Comparison of ENCODE assay signal across 15 cellular contexts in genomic region chr5:151218177-151218576, GRCh38. TPM values are rescaled to one million over a fixed set of nuclear protein-coding genes. Genes with fewer than 3 reads are reported as not detected.
DNase-seq lines count a peak whose midpoint lies in the region; ATAC-seq lines count a peak whose summit lies in the region.
"Had no signal": no experiment of that assay in that cellular context is flagged by ENCODE, and none has a peak within 500 bp of the region (broad histone marks: within the 10 kb centered on the region; RNA-seq: fewer than 3 reads in every experiment).

No MANE protein-coding gene starts in this region.

- H3K9ac ChIP-seq in Karpas-422 (ENCODE audit: low read length), result peak overlapping the region; percentile 98
- no peak overlapping the region for H3K9ac ChIP-seq in skeletal muscle tissue (ENCODE audit: low read depth in 1 of 3, low read length in 3 of 3)

- H3K9me2 ChIP-seq in Karpas-422 (replicated peaks; ENCODE audit: insufficient read depth, low read length), result no peaks in the 10 kb centered on the region

- peak overlapping the region; percentile 76 for H3K4me2 ChIP-seq in Karpas-422 (ENCODE audit: low read depth, low read length, poor library complexity, severe bottlenecking)
- H3K4me2 ChIP-seq: smooth muscle cell had no signal

- DNase-seq in activated CD8-positive, alpha-beta memory T cell treated with anti-CD3 and anti-CD28 coated beads, Interleukin-2, amount 10 ng/mL, durations not matched to agents 7 days and 5 days, result no peak
- no peak for DNase-seq in activated CD8-positive, alpha-beta memory T cell treated with anti-CD3 and anti-CD28 coated beads, Interleukin-2, amount 50 U/mL, for 48 hours
- DNase-seq in Karpas-422 (no peak), NCI-H1417 treated with DMSO at 0.1 percent for 48 hours (lab: John Stamatoyannopoulos, UW) (no peak), AG08395 (ENCODE audit: low spot score) (no peak)
- DNase-seq in effector memory CD8-positive, alpha-beta T cell, result no peak
- DNase-seq: ACHN, DMS153, occipital lobe, SHP77 treated with DMSO at 0.1 percent for 48 hours, testis had no signal

- peak overlapping the region; percentile 45 for H3K27ac Mint-ChIP-seq in activated CD8-positive, alpha-beta memory T cell treated with anti-CD3 and anti-CD28 coated beads, Interleukin-2, amount 10 ng/mL, durations not matched to agents 7 days and 5 days
- peak overlapping the region; percentile 92 to 93 for H3K27ac Mint-ChIP-seq in effector memory CD8-positive, alpha-beta T cell

- H3K27me3 Mint-ChIP-seq in activated CD8-positive, alpha-beta memory T cell treated with anti-CD3 and anti-CD28 coated beads, Interleukin-2, amount 10 ng/mL, durations not matched to agents 7 days and 5 days, result no peaks in the 10 kb centered on the region
- H3K27me3 Mint-ChIP-seq in effector memory CD8-positive, alpha-beta T cell, result no peaks in the 10 kb centered on the region

- H3K4me1 Mint-ChIP-seq in activated CD8-positive, alpha-beta memory T cell treated with anti-CD3 and anti-CD28 coated beads, Interleukin-2, amount 10 ng/mL, durations not matched to agents 7 days and 5 days, result peaks cover 81% of the 10 kb centered on the region
- peaks cover 87 to 89% of the 10 kb centered on the region in 2 donors for H3K4me1 Mint-ChIP-seq in effector memory CD8-positive, alpha-beta T cell (ENCODE audit: low read depth in 2 of 2)

- H3K36me3 ChIP-seq in Karpas-422 (ENCODE audit: insufficient read depth, low read length) (peaks cover 8% of the 10 kb centered on the region; the same call in 1 of the 2 replicates), skeletal muscle tissue (ENCODE audit: control insufficient read depth in 3 of 3, insufficient read depth in 3 of 3, low read length in 3 of 3) (peaks cover 0 to 3% (median 0%) of the 10 kb centered on the region in 3 donors)

- H3K27ac ChIP-seq in Karpas-422 (ENCODE audit: low read length), result peak overlapping the region; percentile 100
- H3K27ac ChIP-seq in skeletal muscle tissue (ENCODE audit: low read depth, low read length), result peak overlapping the region; percentile 22
- H3K27ac ChIP-seq: testis had no signal

- no peak overlapping the region for H2AFZ ChIP-seq in Karpas-422 (ENCODE audit: low read length)

- CTCF ChIA-PET in activated CD8-positive, alpha-beta memory T cell treated with anti-CD3 and anti-CD28 coated beads, Interleukin-2, amount 10 ng/mL, durations not matched to agents 7 days and 5 days (lab: Charles Lee), result interaction anchor here (0.8 to 3.9 kb wide), 5 partner anchors 17 to 92 kb away, joined by 3 to 13 read pairs (median 4); no protein-coding TSS in a partner anchor

- H3K9me3 ChIP-seq in Karpas-422 (ENCODE audit: low read length) (no peaks in the 10 kb centered on the region), skeletal muscle tissue (ENCODE audit: control insufficient read depth in 3 of 3, low read length in 3 of 3) (no peaks in the 10 kb centered on the region)
- H3K9me3 ChIP-seq: testis had no signal

- peak overlapping the region; percentile 0 for H3K4me3 Mint-ChIP-seq in activated CD8-positive, alpha-beta memory T cell treated with anti-CD3 and anti-CD28 coated beads, Interleukin-2, amount 10 ng/mL, durations not matched to agents 7 days and 5 days
- H3K4me3 Mint-ChIP-seq in effector memory CD8-positive, alpha-beta T cell, result peak overlapping the region; percentile 64 to 68

- H3K4me1 ChIP-seq in Karpas-422 (ENCODE audit: low read length) (peaks cover 100% of the 10 kb centered on the region), skeletal muscle tissue (ENCODE audit: control insufficient read depth in 3 of 3, insufficient read depth in 3 of 3, low read length in 3 of 3) (peaks cover 73 to 87% (median 77%) of the 10 kb centered on the region in 3 donors)

- peak overlapping the region; percentile 86; the same call in 1 of the 2 replicates for H3K4me3 ChIP-seq in Karpas-422 (ENCODE audit: low read length)
- H3K4me3 ChIP-seq in skeletal muscle tissue (ENCODE audit: low read length in 3 of 3), result no peak overlapping the region
- H3K4me3 ChIP-seq: lung, smooth muscle cell, testis had no signal

- no peak for ATAC-seq in activated CD8-positive, alpha-beta memory T cell treated with anti-CD3 and anti-CD28 coated beads, Interleukin-2, amount 10 ng/mL, durations not matched to agents 7 days and 5 days
- ATAC-seq in effector memory CD8-positive, alpha-beta T cell (replicated peaks), result no peak
- no peak for ATAC-seq in HG03108 (IDR thresholded peaks at IDR 0.05; ENCODE audit: unreplicated experiment)

- H3K27me3 ChIP-seq in Karpas-422 (ENCODE audit: low read length) (no peaks in the 10 kb centered on the region), skeletal muscle tissue (ENCODE audit: control insufficient read depth in 3 of 3, insufficient read depth in 3 of 3, low read length in 3 of 3) (no peaks in the 10 kb centered on the region)
- H3K27me3 ChIP-seq: testis had no signal

- H3K79me2 ChIP-seq in Karpas-422 (ENCODE audit: low read length), result peaks cover 65% of the 10 kb centered on the region

- H4K20me1 ChIP-seq in Karpas-422 (ENCODE audit: insufficient read depth, low read depth, low read length), result no peaks in the 10 kb centered on the region

- H3K36me3 Mint-ChIP-seq in activated CD8-positive, alpha-beta memory T cell treated with anti-CD3 and anti-CD28 coated beads, Interleukin-2, amount 10 ng/mL, durations not matched to agents 7 days and 5 days, result peaks cover 54% of the 10 kb centered on the region
- H3K36me3 Mint-ChIP-seq in effector memory CD8-positive, alpha-beta T cell (ENCODE audit: insufficient read depth), result peaks cover 37% of the 10 kb centered on the region

- H3K9me3 Mint-ChIP-seq in activated CD8-positive, alpha-beta memory T cell treated with anti-CD3 and anti-CD28 coated beads, Interleukin-2, amount 10 ng/mL, durations not matched to agents 7 days and 5 days (ENCODE audit: low read depth), result no peaks in the 10 kb centered on the region
- no peaks in the 10 kb centered on the region for H3K9me3 Mint-ChIP-seq in effector memory CD8-positive, alpha-beta T cell

RNA-seq across cellular contexts. Expression of gene CCDC69, which starts 5.7 kb away (rescaled TPM):
- total RNA-seq in activated CD8-positive, alpha-beta memory T cell treated with anti-CD3 and anti-CD28 coated beads, Interleukin-2, amount 10 ng/mL, durations not matched to agents 7 days and 5 days, result 10 to 100 TPM; 73.1 to 89.1 TPM
- 241 and 291 TPM in 2 replicates for total RNA-seq in Karpas-422 (2014; rRNA removed; shearing (Covaris generic); ENCODE audit: low replicate concordance)
- 21.9 TPM for total RNA-seq in skeletal muscle tissue

RNA-seq across cellular contexts. Expression of gene GM2A, which starts 34.8 kb away (rescaled TPM):
- 10 to 100 TPM; 13.4 to 18.7 TPM for total RNA-seq in activated CD8-positive, alpha-beta memory T cell treated with anti-CD3 and anti-CD28 coated beads, Interleukin-2, amount 10 ng/mL, durations not matched to agents 7 days and 5 days
- 132 and 133 TPM in 2 replicates for total RNA-seq in Karpas-422 (2014; rRNA removed; shearing (Covaris generic); ENCODE audit: low replicate concordance)
- 16.7 TPM for total RNA-seq in skeletal muscle tissue
